Comparison of ENCODE assay signal across 27 cellular contexts in genomic region chr7:117605712-117606111, GRCh38.
"Had no signal": no experiment of that assay in that cellular context is flagged by ENCODE, and none has a peak within 500 bp of the region (broad histone marks: within the 10 kb centered on the region; RNA-seq: fewer than 3 reads in every experiment).

No MANE protein-coding gene starts in this region.

- H3K4me1 ChIP-seq: ascending aorta had no signal

- H3K9me3 ChIP-seq: ascending aorta had no signal

- H3K27ac ChIP-seq: ascending aorta, SK-N-MC had no signal

- H3K36me3 ChIP-seq: ascending aorta had no signal

- FAIRE-seq: TTC549 had no signal

- DNase-seq: activated CD4-positive, alpha-beta memory T cell treated with anti-CD3 and anti-CD28 coated beads for 36 hours; activated CD4-positive, alpha-beta T cell treated with anti-CD3 and anti-CD28 coated beads, Interleukin-2, amount 10 ng/mL, durations not matched to agents 7 days and 5 days; activated CD4-positive, CD25-positive, alpha-beta regulatory T cell; activated CD8-positive, alpha-beta memory T cell treated with anti-CD3 and anti-CD28 coated beads for 24 hours; activated effector memory CD4-positive, alpha-beta T cell treated with anti-CD3 and anti-CD28 coated beads, Interleukin-2, amount 50 U/mL, for 16 hours; activated naive CD4-positive, alpha-beta T cell treated with Interleukin-2 at 50 U/mL for 16 hours; activated naive CD8-positive, alpha-beta T cell treated with anti-CD3 and anti-CD28 coated beads, Interleukin-2, amount 50 U/mL, for 24 hours; activated T-cell treated with anti-CD3 and anti-CD28 coated beads, Interleukin-2, amount 50 U/mL, for 4 hours; amniotic stem cell; Kasumi-1; MV-4-11; NCI-H1092 treated with DMSO at 0.1 percent for 48 hours; NCI-H1417 treated with DMSO at 0.1 percent for 48 hours; NCI-H1694; NCI-H2029; NCI-H2107; NCI-H2171 treated with DMSO at 0.1 percent for 48 hours; NCI-H226; NCI-H526 treated with DMSO at 0.1 percent for 48 hours; NCI-H82; T-cell; T-helper 2 cell; T1000 had no signal

- H3K27me3 ChIP-seq: ascending aorta had no signal

- ATAC-seq: activated naive CD4-positive, alpha-beta T cell treated with anti-CD3 and anti-CD28 coated beads, Interleukin-2, amount 50 U/mL, for 72 hours; activated naive CD8-positive, alpha-beta T cell treated with anti-CD3 and anti-CD28 coated beads, Interleukin-2, amount 50 U/mL, for 24 hours; activated T-cell treated with anti-CD3 and anti-CD28 coated beads, Interleukin-2, amount 50 U/mL, for 4 hours; T-cell had no signal

- H3K4me3 ChIP-seq: ascending aorta, SK-N-MC had no signal
